ENCODE assay signal across 11 cellular contexts in the genomic region with DNA sequence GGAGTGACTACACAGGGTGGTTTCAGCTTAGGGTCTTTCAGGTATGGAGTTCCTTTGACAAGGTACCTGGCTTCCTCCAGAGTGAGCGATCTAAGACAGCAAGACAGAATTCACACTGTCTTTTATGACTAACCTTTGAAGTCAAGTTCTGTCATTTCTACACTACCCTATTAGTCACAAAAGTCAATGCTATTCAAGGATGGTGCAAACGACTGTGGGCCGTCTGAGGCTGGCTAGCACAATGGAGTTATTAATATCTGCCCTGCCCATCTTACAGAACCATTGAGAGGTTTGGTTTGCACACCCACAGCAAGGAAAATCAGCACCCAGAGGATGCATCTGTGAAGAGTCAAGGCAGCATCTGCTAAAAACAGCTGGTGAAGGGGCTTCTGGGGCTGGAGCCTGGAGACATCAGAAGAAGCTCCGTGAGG.
DNase-seq lines count a peak whose midpoint lies in the region; ATAC-seq lines count a peak whose summit lies in the region.
"Had no signal": no experiment of that assay in that cellular context is flagged by ENCODE, and none has a peak within 500 bp of the region (broad histone marks: within the 10 kb centered on the region; RNA-seq: fewer than 3 reads in every experiment).

No MANE protein-coding gene starts in this region.

- peaks cover 5% of the 10 kb centered on the region for H3K9me3 Mint-ChIP-seq in memory B cell
- no peaks in the 10 kb centered on the region for H3K9me3 Mint-ChIP-seq in CD8-positive, alpha-beta memory T cell

- H3K27ac ChIP-seq in CD8-positive, alpha-beta memory T cell (ENCODE audit: low read depth, low read length) = no peak overlapping the region

- H3K9me3 ChIP-seq in CD8-positive, alpha-beta memory T cell (ENCODE audit: low read length) = no peaks in the 10 kb centered on the region
- H3K9me3 ChIP-seq: vagina had no signal

- DNase-seq in CD1c-positive myeloid dendritic cell (ENCODE audit: extremely low spot score) (peak; percentile 88), SIG-M5 (lab: John Stamatoyannopoulos, UW) (peak; percentile 30), memory B cell (ENCODE audit: low spot score in 2 of 2) (no peak), OCI-M2 (lab: John Stamatoyannopoulos, UW; ENCODE audit: unreplicated experiment) (no peak), NCI-H526 (lab: John Stamatoyannopoulos, UW) (no peak)
- DNase-seq in CD8-positive, alpha-beta memory T cell = no peak
- DNase-seq: stimulated activated CD4-positive, alpha-beta T cell treated with anti-CD3 and anti-CD28 coated beads, Interleukin-4, amount 100 ng/mL, for 24 hours had no signal

- H3K4me3 ChIP-seq in CD8-positive, alpha-beta memory T cell (ENCODE audit: low read length) = no peak overlapping the region
- H3K4me3 ChIP-seq: dorsolateral prefrontal cortex, vagina had no signal

- peaks cover 7% of the 10 kb centered on the region for H3K36me3 Mint-ChIP-seq in memory B cell
- H3K36me3 Mint-ChIP-seq in CD8-positive, alpha-beta memory T cell = peaks cover 0 to 3% (median 2%) of the 10 kb centered on the region in 3 donors

- ATAC-seq in GM19463 (IDR thresholded peaks at IDR 0.05; ENCODE audit: unreplicated experiment) = peak; percentile 45
- ATAC-seq in memory B cell (ENCODE audit: low read depth) = no peak
- no peak for ATAC-seq in HG03457 (IDR thresholded peaks at IDR 0.05; ENCODE audit: unreplicated experiment)

- no peaks in the 10 kb centered on the region for H3K4me1 ChIP-seq in CD8-positive, alpha-beta memory T cell (ENCODE audit: insufficient read depth, low read length)

- CTCF ChIA-PET in CD8-positive, alpha-beta memory T cell (lab: Charles Lee) = interaction anchor here (1.1 to 1.6 kb wide), 5 partner anchors 9 to 284 kb away, joined by 3 to 5 read pairs (median 4); no protein-coding TSS in a partner anchor

- no peaks in the 10 kb centered on the region for H3K36me3 ChIP-seq in CD8-positive, alpha-beta memory T cell (ENCODE audit: insufficient read depth, low read length)
- H3K36me3 ChIP-seq: vagina had no signal

- no peaks in the 10 kb centered on the region for H3K27me3 Mint-ChIP-seq in memory B cell
- peaks cover 0 to 1% of the 10 kb centered on the region in 2 donors for H3K27me3 Mint-ChIP-seq in CD8-positive, alpha-beta memory T cell

- peak overlapping the region; percentile 67 for H3K27ac Mint-ChIP-seq in memory B cell
- H3K27ac Mint-ChIP-seq in CD8-positive, alpha-beta memory T cell = peak overlapping the region in 2 of 8 donors; percentile 45 to 91

- H3K4me1 Mint-ChIP-seq in memory B cell = peaks cover 55% of the 10 kb centered on the region
- peaks cover 16 to 49% (median 28%) of the 10 kb centered on the region in 3 donors for H3K4me1 Mint-ChIP-seq in CD8-positive, alpha-beta memory T cell

- POLR2A ChIA-PET in CD8-positive, alpha-beta memory T cell (lab: Charles Lee) = no interaction called here

- H3K27me3 ChIP-seq in CD8-positive, alpha-beta memory T cell (ENCODE audit: insufficient read depth, low read length, poor library complexity, severe bottlenecking) = no peaks in the 10 kb centered on the region
- H3K27me3 ChIP-seq: dorsolateral prefrontal cortex, vagina had no signal

- no peak overlapping the region for H3K4me3 Mint-ChIP-seq in memory B cell
- no peak overlapping the region for H3K4me3 Mint-ChIP-seq in CD8-positive, alpha-beta memory T cell

Comparison
In these comparisons a context has a peak if more than half of its experiments do, and no peak if none do; other contexts are left out.
1. DNase-seq: peak in CD1c-positive myeloid dendritic cell (single experiment) and SIG-M5 (single experiment); none in memory B cell (0 of 2), CD8-positive, alpha-beta memory T cell (0 of 5), OCI-M2 (single experiment) and NCI-H526 (0 of 2).